ENCODE assay signal across 1 cellular context in the genomic region with DNA sequence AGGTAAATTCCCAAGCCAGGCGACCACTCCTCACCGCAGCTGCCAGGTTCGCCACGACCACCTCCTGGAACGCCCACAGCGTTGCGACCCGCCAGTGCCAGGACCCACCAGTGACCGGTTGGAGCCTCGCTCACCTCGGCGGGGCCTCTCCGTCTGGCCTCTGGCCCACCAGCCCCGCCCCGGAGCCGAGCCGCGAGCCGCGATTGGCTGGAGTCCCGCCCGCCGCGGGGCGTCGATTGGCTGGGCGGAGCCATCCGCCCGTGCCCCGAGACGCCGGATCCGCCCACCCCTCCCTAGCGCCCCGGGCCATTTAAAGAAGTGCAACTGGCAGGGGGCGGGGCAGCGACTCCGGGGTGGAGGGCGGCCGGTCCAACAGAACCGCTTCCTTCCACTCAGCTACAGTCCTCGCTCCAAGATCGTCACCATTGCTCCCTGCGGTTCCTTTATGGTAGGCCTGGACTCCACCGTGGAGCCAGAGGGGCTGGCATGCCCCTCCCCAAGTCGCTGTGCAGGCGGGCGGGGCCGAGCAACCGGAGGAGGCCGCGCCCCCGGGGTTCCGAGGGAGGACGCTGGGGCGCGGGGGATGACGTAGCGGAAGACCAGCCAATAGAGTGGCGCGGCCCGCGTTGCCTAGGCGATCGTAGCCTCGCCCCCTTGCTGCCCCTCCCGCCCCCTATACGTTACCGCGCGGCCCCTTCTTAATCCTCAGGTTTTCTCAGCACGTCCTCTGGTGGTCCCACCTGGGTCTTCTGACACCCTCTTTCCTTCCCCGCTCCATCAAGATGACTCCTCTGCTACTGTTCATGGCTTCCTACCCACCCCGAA.
TF ChIP-seq lines count a peak whose summit lies in the region.

A gene with protein sequence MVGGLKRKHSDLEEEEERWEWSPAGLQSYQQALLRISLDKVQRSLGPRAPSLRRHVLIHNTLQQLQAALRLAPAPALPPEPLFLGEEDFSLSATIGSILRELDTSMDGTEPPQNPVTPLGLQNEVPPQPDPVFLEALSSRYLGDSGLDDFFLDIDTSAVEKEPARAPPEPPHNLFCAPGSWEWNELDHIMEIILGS (minus strand): TSS at position 155 of the 825 bp plus-strand sequence. CDS start 2,255 bp downstream, outside the sequence.

TF ChIP-seq in K562, 482 proteins besides CTCF, POLR2A, EP300 and RAD21 (continued from another document and continues in another):
- TF ChIP-seq, protein P1, sequence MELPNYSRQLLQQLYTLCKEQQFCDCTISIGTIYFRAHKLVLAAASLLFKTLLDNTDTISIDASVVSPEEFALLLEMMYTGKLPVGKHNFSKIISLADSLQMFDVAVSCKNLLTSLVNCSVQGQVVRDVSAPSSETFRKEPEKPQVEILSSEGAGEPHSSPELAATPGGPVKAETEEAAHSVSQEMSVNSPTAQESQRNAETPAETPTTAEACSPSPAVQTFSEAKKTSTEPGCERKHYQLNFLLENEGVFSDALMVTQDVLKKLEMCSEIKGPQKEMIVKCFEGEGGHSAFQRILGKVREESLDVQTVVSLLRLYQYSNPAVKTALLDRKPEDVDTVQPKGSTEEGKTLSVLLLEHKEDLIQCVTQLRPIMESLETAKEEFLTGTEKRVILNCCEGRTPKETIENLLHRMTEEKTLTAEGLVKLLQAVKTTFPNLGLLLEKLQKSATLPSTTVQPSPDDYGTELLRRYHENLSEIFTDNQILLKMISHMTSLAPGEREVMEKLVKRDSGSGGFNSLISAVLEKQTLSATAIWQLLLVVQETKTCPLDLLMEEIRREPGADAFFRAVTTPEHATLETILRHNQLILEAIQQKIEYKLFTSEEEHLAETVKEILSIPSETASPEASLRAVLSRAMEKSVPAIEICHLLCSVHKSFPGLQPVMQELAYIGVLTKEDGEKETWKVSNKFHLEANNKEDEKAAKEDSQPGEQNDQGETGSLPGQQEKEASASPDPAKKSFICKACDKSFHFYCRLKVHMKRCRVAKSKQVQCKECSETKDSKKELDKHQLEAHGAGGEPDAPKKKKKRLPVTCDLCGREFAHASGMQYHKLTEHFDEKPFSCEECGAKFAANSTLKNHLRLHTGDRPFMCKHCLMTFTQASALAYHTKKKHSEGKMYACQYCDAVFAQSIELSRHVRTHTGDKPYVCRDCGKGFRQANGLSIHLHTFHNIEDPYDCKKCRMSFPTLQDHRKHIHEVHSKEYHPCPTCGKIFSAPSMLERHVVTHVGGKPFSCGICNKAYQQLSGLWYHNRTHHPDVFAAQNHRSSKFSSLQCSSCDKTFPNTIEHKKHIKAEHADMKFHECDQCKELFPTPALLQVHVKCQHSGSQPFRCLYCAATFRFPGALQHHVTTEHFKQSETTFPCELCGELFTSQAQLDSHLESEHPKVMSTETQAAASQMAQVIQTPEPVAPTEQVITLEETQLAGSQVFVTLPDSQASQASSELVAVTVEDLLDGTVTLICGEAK (IDR thresholded peaks at IDR 0.05), result 0 out of 2 replicates have a peak, but pooled peaks have one; percentile 32
- TF ChIP-seq, protein P1 (CRISPR knock-in tag; IDR thresholded peaks at IDR 0.05), result no peak
- TF ChIP-seq, protein P2, sequence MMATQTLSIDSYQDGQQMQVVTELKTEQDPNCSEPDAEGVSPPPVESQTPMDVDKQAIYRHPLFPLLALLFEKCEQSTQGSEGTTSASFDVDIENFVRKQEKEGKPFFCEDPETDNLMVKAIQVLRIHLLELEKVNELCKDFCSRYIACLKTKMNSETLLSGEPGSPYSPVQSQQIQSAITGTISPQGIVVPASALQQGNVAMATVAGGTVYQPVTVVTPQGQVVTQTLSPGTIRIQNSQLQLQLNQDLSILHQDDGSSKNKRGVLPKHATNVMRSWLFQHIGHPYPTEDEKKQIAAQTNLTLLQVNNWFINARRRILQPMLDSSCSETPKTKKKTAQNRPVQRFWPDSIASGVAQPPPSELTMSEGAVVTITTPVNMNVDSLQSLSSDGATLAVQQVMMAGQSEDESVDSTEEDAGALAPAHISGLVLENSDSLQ (IDR thresholded peaks at IDR 0.05), result peak; percentile 64
- TF ChIP-seq, protein P3, sequence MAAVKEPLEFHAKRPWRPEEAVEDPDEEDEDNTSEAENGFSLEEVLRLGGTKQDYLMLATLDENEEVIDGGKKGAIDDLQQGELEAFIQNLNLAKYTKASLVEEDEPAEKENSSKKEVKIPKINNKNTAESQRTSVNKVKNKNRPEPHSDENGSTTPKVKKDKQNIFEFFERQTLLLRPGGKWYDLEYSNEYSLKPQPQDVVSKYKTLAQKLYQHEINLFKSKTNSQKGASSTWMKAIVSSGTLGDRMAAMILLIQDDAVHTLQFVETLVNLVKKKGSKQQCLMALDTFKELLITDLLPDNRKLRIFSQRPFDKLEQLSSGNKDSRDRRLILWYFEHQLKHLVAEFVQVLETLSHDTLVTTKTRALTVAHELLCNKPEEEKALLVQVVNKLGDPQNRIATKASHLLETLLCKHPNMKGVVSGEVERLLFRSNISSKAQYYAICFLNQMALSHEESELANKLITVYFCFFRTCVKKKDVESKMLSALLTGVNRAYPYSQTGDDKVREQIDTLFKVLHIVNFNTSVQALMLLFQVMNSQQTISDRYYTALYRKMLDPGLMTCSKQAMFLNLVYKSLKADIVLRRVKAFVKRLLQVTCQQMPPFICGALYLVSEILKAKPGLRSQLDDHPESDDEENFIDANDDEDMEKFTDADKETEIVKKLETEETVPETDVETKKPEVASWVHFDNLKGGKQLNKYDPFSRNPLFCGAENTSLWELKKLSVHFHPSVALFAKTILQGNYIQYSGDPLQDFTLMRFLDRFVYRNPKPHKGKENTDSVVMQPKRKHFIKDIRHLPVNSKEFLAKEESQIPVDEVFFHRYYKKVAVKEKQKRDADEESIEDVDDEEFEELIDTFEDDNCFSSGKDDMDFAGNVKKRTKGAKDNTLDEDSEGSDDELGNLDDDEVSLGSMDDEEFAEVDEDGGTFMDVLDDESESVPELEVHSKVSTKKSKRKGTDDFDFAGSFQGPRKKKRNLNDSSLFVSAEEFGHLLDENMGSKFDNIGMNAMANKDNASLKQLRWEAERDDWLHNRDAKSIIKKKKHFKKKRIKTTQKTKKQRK (IDR thresholded peaks at IDR 0.05; ENCODE audit: borderline replicate concordance, low read depth, low read length), result no peak
- TF ChIP-seq ESRRA (IDR thresholded peaks at IDR 0.05; ENCODE audit: borderline replicate concordance, low read depth), result 0 out of 2 replicates have a peak, but pooled peaks have one; percentile 18
- no peak for TF ChIP-seq ZNF134 (CRISPR knock-in tag; conservative IDR thresholded peaks at IDR 0.05)
- TF ChIP-seq NCOR1 (IDR thresholded peaks at IDR 0.05), result no peak
- TF ChIP-seq BRD4 (IDR thresholded peaks at IDR 0.05), result no peak
- TF ChIP-seq, protein P4, sequence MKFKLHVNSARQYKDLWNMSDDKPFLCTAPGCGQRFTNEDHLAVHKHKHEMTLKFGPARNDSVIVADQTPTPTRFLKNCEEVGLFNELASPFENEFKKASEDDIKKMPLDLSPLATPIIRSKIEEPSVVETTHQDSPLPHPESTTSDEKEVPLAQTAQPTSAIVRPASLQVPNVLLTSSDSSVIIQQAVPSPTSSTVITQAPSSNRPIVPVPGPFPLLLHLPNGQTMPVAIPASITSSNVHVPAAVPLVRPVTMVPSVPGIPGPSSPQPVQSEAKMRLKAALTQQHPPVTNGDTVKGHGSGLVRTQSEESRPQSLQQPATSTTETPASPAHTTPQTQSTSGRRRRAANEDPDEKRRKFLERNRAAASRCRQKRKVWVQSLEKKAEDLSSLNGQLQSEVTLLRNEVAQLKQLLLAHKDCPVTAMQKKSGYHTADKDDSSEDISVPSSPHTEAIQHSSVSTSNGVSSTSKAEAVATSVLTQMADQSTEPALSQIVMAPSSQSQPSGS (CRISPR knock-in tag; IDR thresholded peaks at IDR 0.05), result no peak
- no peak for TF ChIP-seq ETS2 (tag; IDR thresholded peaks at IDR 0.05; ENCODE audit: borderline replicate concordance, poor library complexity, severe bottlenecking)
- no peak for TF ChIP-seq ZNF586 (CRISPR knock-in tag; conservative IDR thresholded peaks at IDR 0.05)
- TF ChIP-seq SNIP1 (IDR thresholded peaks at IDR 0.05; ENCODE audit: low read depth), result no peak
- no peak for TF ChIP-seq STAT5A (IDR thresholded peaks at IDR 0.05; ENCODE audit: borderline replicate concordance, low read length)
- no peak for TF ChIP-seq U2AF2 (optimal IDR thresholded peaks at IDR 0.05; ENCODE audit: low read depth, low read length)
- TF ChIP-seq, protein P5, sequence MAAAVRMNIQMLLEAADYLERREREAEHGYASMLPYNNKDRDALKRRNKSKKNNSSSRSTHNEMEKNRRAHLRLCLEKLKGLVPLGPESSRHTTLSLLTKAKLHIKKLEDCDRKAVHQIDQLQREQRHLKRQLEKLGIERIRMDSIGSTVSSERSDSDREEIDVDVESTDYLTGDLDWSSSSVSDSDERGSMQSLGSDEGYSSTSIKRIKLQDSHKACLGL (CRISPR knock-in tag; IDR thresholded peaks at IDR 0.05; ENCODE audit: borderline replicate concordance, poor library complexity, severe bottlenecking), result no peak
- TF ChIP-seq, protein P6, sequence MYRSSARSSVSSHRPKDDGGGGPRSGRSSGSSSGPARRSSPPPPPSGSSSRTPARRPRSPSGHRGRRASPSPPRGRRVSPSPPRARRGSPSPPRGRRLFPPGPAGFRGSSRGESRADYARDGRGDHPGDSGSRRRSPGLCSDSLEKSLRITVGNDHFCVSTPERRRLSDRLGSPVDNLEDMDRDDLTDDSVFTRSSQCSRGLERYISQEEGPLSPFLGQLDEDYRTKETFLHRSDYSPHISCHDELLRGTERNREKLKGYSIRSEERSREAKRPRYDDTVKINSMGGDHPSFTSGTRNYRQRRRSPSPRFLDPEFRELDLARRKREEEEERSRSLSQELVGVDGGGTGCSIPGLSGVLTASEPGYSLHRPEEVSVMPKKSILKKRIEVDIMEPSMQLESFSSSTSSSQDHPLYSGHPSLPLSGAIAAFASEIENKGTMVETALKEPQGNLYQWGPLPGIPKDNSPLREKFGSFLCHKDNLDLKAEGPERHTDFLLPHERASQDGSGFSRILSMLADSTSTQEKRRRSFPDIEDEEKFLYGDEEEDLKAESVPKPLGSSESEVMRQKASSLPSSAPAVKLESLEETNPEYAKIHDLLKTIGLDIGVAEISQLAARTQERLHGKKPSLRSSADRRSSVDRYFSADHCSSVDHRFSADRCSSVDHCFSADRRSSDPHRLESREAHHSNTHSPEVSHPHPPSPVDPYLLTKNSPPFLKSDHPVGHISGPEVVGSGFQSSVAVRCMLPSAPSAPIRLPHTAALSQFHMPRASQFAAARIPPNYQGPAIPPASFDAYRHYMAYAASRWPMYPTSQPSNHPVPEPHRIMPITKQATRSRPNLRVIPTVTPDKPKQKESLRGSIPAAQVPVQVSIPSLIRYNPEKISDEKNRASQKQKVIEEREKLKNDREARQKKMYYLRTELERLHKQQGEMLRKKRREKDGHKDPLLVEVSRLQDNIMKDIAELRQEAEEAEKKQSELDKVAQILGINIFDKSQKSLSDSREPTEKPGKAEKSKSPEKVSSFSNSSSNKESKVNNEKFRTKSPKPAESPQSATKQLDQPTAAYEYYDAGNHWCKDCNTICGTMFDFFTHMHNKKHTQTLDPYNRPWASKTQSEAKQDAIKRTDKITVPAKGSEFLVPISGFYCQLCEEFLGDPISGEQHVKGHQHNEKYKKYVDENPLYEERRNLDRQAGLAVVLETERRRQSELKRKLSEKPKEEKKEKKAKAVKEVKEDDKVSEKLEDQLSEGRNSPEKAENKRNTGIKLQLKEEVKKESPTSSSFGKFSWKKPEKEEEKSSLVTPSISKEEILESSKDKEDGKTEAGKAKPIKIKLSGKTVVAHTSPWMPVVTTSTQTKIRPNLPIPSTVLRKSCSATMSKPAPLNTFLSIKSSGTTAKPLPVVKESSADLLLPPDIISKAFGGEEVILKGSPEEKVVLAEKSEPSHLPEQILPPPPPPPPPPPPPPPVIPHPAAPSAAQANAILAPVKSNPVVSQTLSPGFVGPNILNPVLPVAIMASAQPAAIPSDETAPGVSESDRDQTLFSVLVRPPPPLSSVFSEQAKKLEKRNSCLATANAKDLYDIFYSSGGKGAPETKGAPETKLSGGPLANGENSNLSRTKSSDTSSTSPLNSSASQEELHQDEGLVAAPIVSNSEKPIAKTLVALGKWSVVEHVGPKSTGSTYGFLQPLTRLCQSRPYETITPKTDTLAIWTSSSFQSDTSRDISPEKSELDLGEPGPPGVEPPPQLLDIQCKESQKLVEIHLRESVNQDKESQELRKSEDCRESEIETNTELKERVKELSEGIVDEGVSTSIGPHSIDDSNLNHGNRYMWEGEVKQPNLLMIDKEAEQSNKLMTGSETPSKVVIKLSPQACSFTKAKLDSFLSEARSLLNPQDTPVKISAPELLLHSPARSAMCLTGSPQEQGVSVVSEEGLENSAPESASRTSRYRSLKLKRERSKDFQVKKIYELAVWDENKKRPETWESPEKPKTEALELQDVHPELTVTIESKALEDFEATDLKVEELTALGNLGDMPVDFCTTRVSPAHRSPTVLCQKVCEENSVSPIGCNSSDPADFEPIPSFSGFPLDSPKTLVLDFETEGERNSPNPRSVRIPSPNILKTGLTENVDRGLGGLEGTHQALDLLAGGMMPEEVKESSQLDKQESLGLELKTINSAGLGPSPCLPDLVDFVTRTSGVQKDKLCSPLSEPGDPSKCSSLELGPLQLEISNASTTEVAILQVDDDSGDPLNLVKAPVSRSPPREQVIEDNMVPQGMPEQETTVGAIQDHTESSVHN (IDR thresholded peaks at IDR 0.05; ENCODE audit: borderline replicate concordance in 1 of 2, low read depth in 1 of 2), result no peak
- TF ChIP-seq RUNX1 (IDR thresholded peaks at IDR 0.05; ENCODE audit: low read depth), result no peak
- 0 out of 2 replicates have a peak, but pooled peaks have one; percentile 9 for TF ChIP-seq LEF1 (IDR thresholded peaks at IDR 0.05)
- 0 out of 4 replicates have a peak, but pooled peaks of 1 of the 2 experiments have one; percentile 25 for TF ChIP-seq RCOR1 (IDR thresholded peaks at IDR 0.05; ENCODE audit: borderline replicate concordance in 1 of 2, low read depth in 2 of 2, low read length in 2 of 2)
- no peak for TF ChIP-seq MCM7 (IDR thresholded peaks at IDR 0.05)
- TF ChIP-seq ZNF282 (CRISPR knock-in tag; IDR thresholded peaks at IDR 0.05), result no peak
